1 cellular context compared by ENCODE assay signal in genomic region chr14:103059556-103059955, GRCh38.
TF ChIP-seq lines count a peak whose summit lies in the region.

No MANE protein-coding gene starts in this region.

TF ChIP-seq in WTC11, 78 proteins besides CTCF, POLR2A, EP300 and RAD21:
- TF ChIP-seq PREB (CRISPR knock-in tag; IDR thresholded peaks at IDR 0.05; ENCODE audit: borderline replicate concordance): no peak
- no peak for TF ChIP-seq ZNF416 (CRISPR knock-in tag; IDR thresholded peaks at IDR 0.05)
- no peak for TF ChIP-seq CDX4 (CRISPR knock-in tag; IDR thresholded peaks at IDR 0.05; ENCODE audit: borderline replicate concordance)
- no peak for TF ChIP-seq ZNF423 (CRISPR knock-in tag; IDR thresholded peaks at IDR 0.05)
- TF ChIP-seq MAX (CRISPR knock-in tag; IDR thresholded peaks at IDR 0.05): no peak
- TF ChIP-seq JAZF1 (CRISPR knock-in tag; IDR thresholded peaks at IDR 0.05): no peak
- no peak for TF ChIP-seq GRHL2 (CRISPR knock-in tag; IDR thresholded peaks at IDR 0.05; ENCODE audit: insufficient replicate concordance, severe bottlenecking)
- no peak for TF ChIP-seq NFYB (CRISPR knock-in tag; conservative IDR thresholded peaks at IDR 0.05; ENCODE audit: low read depth)
- no peak for TF ChIP-seq ZNF121 (CRISPR knock-in tag; IDR thresholded peaks at IDR 0.05)
- no peak for TF ChIP-seq CBFB (CRISPR knock-in tag; IDR thresholded peaks at IDR 0.05; ENCODE audit: low read depth)
- no peak for TF ChIP-seq ELF4 (CRISPR knock-in tag; IDR thresholded peaks at IDR 0.05; ENCODE audit: low read depth)
- no peak for TF ChIP-seq E2F1 (CRISPR knock-in tag; IDR thresholded peaks at IDR 0.05)
- TF ChIP-seq USF1 (CRISPR knock-in tag; IDR thresholded peaks at IDR 0.05): no peak
